In the genomic region with DNA sequence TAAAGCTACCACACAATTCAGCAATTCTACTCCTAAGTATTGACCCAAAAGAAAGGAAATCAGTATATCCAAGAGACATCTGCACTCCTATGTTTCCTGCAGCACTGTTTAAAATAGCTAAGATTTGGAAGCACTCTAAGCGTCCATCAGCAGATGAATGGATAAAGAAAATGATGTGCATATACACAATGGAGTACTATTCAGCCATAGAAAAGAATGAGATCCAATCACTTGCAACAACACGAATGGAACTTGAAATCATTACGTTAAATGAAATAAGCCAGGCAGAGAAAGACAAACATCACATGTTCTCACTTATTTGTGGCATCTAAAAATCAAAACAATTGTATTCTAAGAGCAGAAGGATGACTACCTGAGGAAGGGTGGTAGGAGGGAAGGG, we compare ENCODE assay signal across 11 cellular contexts. TPM values are rescaled to one million over a fixed set of nuclear protein-coding genes. Genes with fewer than 3 reads are reported as not detected.
DNase-seq lines count a peak whose midpoint lies in the region; ATAC-seq and TF ChIP-seq lines count a peak whose summit lies in the region.
"Had no signal": no experiment of that assay in that cellular context is flagged by ENCODE, and none has a peak within 500 bp of the region (broad histone marks: within the 10 kb centered on the region; RNA-seq: fewer than 3 reads in every experiment).

No MANE protein-coding gene starts in this region.

- H3K9me3 ChIP-seq in T-helper 17 cell (ENCODE audit: control insufficient read depth, low read length, poor library complexity, severe bottlenecking): no peaks in the 10 kb centered on the region

- H3K36me3 Mint-ChIP-seq in stimulated activated naive CD8-positive, alpha-beta T cell treated with anti-CD3 and anti-CD28 coated beads, Interleukin-15, Interleukin-2, amounts not matched to agents 100 ng/mL and 50 ng/mL, for 24 hours (ENCODE audit: low read depth): peaks cover 31% of the 10 kb centered on the region
- H3K36me3 Mint-ChIP-seq in T-helper 17 cell (ENCODE audit: low read depth) (peaks cover 3% of the 10 kb centered on the region), progenitor cell of endocrine pancreas (ENCODE audit: insufficient read depth) (peaks cover 2% of the 10 kb centered on the region)

- H3K27me3 Mint-ChIP-seq in stimulated activated naive CD8-positive, alpha-beta T cell treated with anti-CD3 and anti-CD28 coated beads, Interleukin-15, Interleukin-2, amounts not matched to agents 100 ng/mL and 50 ng/mL, for 24 hours: no peaks in the 10 kb centered on the region
- H3K27me3 Mint-ChIP-seq in T-helper 17 cell (no peaks in the 10 kb centered on the region), progenitor cell of endocrine pancreas (peaks cover 80% of the 10 kb centered on the region)

- peak overlapping the region; percentile 66 to 81 for H3K4me3 ChIP-seq in foreskin fibroblast (ENCODE audit: low read depth in 1 of 2, low read length in 2 of 2)

- peaks cover 61% of the 10 kb centered on the region for H3K4me1 Mint-ChIP-seq in stimulated activated naive CD8-positive, alpha-beta T cell treated with anti-CD3 and anti-CD28 coated beads, Interleukin-15, Interleukin-2, amounts not matched to agents 100 ng/mL and 50 ng/mL, for 24 hours (ENCODE audit: low read depth)
- H3K4me1 Mint-ChIP-seq in T-helper 17 cell (peaks cover 42% of the 10 kb centered on the region), progenitor cell of endocrine pancreas (ENCODE audit: low read depth) (peaks cover 12% of the 10 kb centered on the region)

- TF ChIP-seq CTCF in foreskin fibroblast (IDR thresholded peaks at IDR 0.05; ENCODE audit: low read depth, low read length) (no peak), progenitor cell of endocrine pancreas (IDR thresholded peaks at IDR 0.05; ENCODE audit: unreplicated experiment) (no peak)

- DNase-seq in stimulated activated naive CD8-positive, alpha-beta T cell treated with anti-CD3 and anti-CD28 coated beads, Interleukin-15, Interleukin-2, amounts not matched to agents 100 U/mL and 50 U/mL, for 24 hours: no peak
- no peak for DNase-seq in T-helper 17 cell
- no peak for DNase-seq in foreskin fibroblast
- DNase-seq in progenitor cell of endocrine pancreas (ENCODE audit: low spot score, unreplicated experiment): no peak
- no peak for DNase-seq in effector CD8-positive, alpha-beta T cell (lab: John Stamatoyannopoulos, UW)
- DNase-seq: caudate nucleus; MV-4-11; stimulated activated CD4-positive, alpha-beta T cell treated with anti-CD3 and anti-CD28 coated beads, Interleukin-4, amount 100 ng/mL, for 24 hours had no signal

- ATAC-seq in stimulated activated naive CD8-positive, alpha-beta T cell treated with anti-CD3 and anti-CD28 coated beads, Interleukin-15, Interleukin-2, amounts not matched to agents 100 U/mL and 50 U/mL, for 24 hours: no peak
- ATAC-seq in T-helper 17 cell: no peak
- no peak for ATAC-seq in GM19023 (IDR thresholded peaks at IDR 0.05; ENCODE audit: unreplicated experiment)
- ATAC-seq in GM19328 (IDR thresholded peaks at IDR 0.05; ENCODE audit: unreplicated experiment): no peak

- H3K27ac Mint-ChIP-seq in stimulated activated naive CD8-positive, alpha-beta T cell treated with anti-CD3 and anti-CD28 coated beads, Interleukin-15, Interleukin-2, amounts not matched to agents 100 ng/mL and 50 ng/mL, for 24 hours: no peak overlapping the region
- peak overlapping the region; percentile 80 for H3K27ac Mint-ChIP-seq in T-helper 17 cell
- H3K27ac Mint-ChIP-seq in progenitor cell of endocrine pancreas: no peak overlapping the region

- H3K9me3 Mint-ChIP-seq in stimulated activated naive CD8-positive, alpha-beta T cell treated with anti-CD3 and anti-CD28 coated beads, Interleukin-15, Interleukin-2, amounts not matched to agents 100 ng/mL and 50 ng/mL, for 24 hours: peaks cover 12% of the 10 kb centered on the region
- peaks cover 18% of the 10 kb centered on the region for H3K9me3 Mint-ChIP-seq in progenitor cell of endocrine pancreas (ENCODE audit: low read depth)

- H3K4me3 Mint-ChIP-seq in stimulated activated naive CD8-positive, alpha-beta T cell treated with anti-CD3 and anti-CD28 coated beads, Interleukin-15, Interleukin-2, amounts not matched to agents 100 ng/mL and 50 ng/mL, for 24 hours: peak overlapping the region; percentile 90
- H3K4me3 Mint-ChIP-seq in T-helper 17 cell: peak overlapping the region; percentile 87
- H3K4me3 Mint-ChIP-seq in progenitor cell of endocrine pancreas (ENCODE audit: low read depth): no peak overlapping the region

RNA-seq across cellular contexts. Expression of a gene that starts 1.5 kb away (rescaled TPM):
- total RNA-seq in T-helper 17 cell (10 to 100 TPM; 21.0 to 26.7 TPM), progenitor cell of endocrine pancreas (2.1 and 3.0 TPM in 2 replicates)
